ENCODE assay signal across 1 cellular context in genomic region chr1:155241069-155241679, GRCh38.
TF ChIP-seq lines count a peak whose summit lies in the region.

No MANE protein-coding gene starts in this region.

TF ChIP-seq in K562, 482 proteins besides CTCF, POLR2A, EP300 and RAD21 (continued from another document and continues in another):
- TF ChIP-seq, protein P1, sequence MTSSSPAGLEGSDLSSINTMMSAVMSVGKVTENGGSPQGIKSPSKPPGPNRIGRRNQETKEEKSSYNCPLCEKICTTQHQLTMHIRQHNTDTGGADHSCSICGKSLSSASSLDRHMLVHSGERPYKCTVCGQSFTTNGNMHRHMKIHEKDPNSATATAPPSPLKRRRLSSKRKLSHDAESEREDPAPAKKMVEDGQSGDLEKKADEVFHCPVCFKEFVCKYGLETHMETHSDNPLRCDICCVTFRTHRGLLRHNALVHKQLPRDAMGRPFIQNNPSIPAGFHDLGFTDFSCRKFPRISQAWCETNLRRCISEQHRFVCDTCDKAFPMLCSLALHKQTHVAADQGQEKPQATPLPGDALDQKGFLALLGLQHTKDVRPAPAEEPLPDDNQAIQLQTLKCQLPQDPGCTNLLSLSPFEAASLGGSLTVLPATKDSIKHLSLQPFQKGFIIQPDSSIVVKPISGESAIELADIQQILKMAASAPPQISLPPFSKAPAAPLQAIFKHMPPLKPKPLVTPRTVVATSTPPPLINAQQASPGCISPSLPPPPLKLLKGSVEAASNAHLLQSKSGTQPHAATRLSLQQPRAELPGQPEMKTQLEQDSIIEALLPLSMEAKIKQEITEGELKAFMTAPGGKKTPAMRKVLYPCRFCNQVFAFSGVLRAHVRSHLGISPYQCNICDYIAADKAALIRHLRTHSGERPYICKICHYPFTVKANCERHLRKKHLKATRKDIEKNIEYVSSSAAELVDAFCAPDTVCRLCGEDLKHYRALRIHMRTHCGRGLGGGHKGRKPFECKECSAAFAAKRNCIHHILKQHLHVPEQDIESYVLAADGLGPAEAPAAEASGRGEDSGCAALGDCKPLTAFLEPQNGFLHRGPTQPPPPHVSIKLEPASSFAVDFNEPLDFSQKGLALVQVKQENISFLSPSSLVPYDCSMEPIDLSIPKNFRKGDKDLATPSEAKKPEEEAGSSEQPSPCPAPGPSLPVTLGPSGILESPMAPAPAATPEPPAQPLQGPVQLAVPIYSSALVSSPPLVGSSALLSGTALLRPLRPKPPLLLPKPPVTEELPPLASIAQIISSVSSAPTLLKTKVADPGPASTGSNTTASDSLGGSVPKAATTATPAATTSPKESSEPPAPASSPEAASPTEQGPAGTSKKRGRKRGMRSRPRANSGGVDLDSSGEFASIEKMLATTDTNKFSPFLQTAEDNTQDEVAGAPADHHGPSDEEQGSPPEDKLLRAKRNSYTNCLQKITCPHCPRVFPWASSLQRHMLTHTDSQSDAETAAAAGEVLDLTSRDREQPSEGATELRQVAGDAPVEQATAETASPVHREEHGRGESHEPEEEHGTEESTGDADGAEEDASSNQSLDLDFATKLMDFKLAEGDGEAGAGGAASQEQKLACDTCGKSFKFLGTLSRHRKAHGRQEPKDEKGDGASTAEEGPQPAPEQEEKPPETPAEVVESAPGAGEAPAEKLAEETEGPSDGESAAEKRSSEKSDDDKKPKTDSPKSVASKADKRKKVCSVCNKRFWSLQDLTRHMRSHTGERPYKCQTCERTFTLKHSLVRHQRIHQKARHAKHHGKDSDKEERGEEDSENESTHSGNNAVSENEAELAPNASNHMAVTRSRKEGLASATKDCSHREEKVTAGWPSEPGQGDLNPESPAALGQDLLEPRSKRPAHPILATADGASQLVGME (CRISPR knock-in tag; IDR thresholded peaks at IDR 0.05), result no peak
- TF ChIP-seq ZNF280B (CRISPR knock-in tag; IDR thresholded peaks at IDR 0.05) (no peak), ZC3H11A (IDR thresholded peaks at IDR 0.05; ENCODE audit: low read depth, low read length) (no peak), ZNF224 (CRISPR knock-in tag; IDR thresholded peaks at IDR 0.05) (no peak), NCOA4 (IDR thresholded peaks at IDR 0.05; ENCODE audit: partially characterized antibody) (no peak), CEBPB (tag; IDR thresholded peaks at IDR 0.05) (peak; percentile 88), SIN3B (IDR thresholded peaks at IDR 0.05; ENCODE audit: low read depth) (peak; percentile 88), U2AF1 (optimal IDR thresholded peaks at IDR 0.05; ENCODE audit: low read depth, low read length) (no peak), LEF1 (IDR thresholded peaks at IDR 0.05) (no peak; the same call in 1 of the 2 replicates), MAZ (CRISPR knock-in tag; conservative IDR thresholded peaks at IDR 0.05 in 1 of 2, IDR thresholded peaks at IDR 0.05 in 1 of 2) (no peak), PRPF4 (IDR thresholded peaks at IDR 0.05; ENCODE audit: insufficient read depth, low read depth, low read length, poor library complexity, severe bottlenecking) (no peak), CREB5 (CRISPR knock-in tag; IDR thresholded peaks at IDR 0.05) (no peak), HNRNPUL1 (IDR thresholded peaks at IDR 0.05; ENCODE audit: low read length) (no peak), ZNF785 (CRISPR knock-in tag; IDR thresholded peaks at IDR 0.05) (no peak), ZNF239 (CRISPR knock-in tag; IDR thresholded peaks at IDR 0.05) (no peak), ZNF253 (CRISPR knock-in tag; conservative IDR thresholded peaks at IDR 0.05) (no peak), IFI16 (CRISPR knock-in tag; IDR thresholded peaks at IDR 0.05) (no peak), KAT8 (IDR thresholded peaks at IDR 0.05; ENCODE audit: low read depth) (peak; percentile 58), ZBTB11 (CRISPR knock-in tag; IDR thresholded peaks at IDR 0.05) (no peak), POLR2AphosphoS5 (IDR thresholded peaks at IDR 0.05; ENCODE audit: control insufficient read depth, insufficient read depth, low read depth, low read length) (no peak), CCNT2 (IDR thresholded peaks at IDR 0.05; ENCODE audit: borderline replicate concordance, extremely low read depth, insufficient read length, low read depth, low read length) (no peak), TCF7 (IDR thresholded peaks at IDR 0.05; ENCODE audit: borderline replicate concordance) (no peak), ZC3H8 (IDR thresholded peaks at IDR 0.05) (no peak), GATAD2B (IDR thresholded peaks at IDR 0.05; ENCODE audit: borderline replicate concordance) (no peak), KLF16 (IDR thresholded peaks at IDR 0.05) (no peak), ZNF609 (CRISPR knock-in tag; IDR thresholded peaks at IDR 0.05; ENCODE audit: borderline replicate concordance) (no peak), NCOR1 (IDR thresholded peaks at IDR 0.05) (no peak)
- TF ChIP-seq, protein P2, sequence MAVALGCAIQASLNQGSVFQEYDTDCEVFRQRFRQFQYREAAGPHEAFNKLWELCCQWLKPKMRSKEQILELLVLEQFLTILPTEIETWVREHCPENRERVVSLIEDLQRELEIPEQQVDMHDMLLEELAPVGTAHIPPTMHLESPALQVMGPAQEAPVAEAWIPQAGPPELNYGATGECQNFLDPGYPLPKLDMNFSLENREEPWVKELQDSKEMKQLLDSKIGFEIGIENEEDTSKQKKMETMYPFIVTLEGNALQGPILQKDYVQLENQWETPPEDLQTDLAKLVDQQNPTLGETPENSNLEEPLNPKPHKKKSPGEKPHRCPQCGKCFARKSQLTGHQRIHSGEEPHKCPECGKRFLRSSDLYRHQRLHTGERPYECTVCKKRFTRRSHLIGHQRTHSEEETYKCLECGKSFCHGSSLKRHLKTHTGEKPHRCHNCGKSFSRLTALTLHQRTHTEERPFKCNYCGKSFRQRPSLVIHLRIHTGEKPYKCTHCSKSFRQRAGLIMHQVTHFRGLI (CRISPR knock-in tag; IDR thresholded peaks at IDR 0.05), result no peak
- TF ChIP-seq, protein P3, sequence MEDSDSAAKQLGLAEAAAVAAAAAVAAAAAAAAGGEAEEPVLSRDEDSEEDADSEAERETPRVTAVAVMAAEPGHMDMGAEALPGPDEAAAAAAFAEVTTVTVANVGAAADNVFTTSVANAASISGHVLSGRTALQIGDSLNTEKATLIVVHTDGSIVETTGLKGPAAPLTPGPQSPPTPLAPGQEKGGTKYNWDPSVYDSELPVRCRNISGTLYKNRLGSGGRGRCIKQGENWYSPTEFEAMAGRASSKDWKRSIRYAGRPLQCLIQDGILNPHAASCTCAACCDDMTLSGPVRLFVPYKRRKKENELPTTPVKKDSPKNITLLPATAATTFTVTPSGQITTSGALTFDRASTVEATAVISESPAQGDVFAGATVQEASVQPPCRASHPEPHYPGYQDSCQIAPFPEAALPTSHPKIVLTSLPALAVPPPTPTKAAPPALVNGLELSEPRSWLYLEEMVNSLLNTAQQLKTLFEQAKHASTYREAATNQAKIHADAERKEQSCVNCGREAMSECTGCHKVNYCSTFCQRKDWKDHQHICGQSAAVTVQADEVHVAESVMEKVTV (CRISPR knock-in tag; IDR thresholded peaks at IDR 0.05), result no peak
- TF ChIP-seq, protein P4, sequence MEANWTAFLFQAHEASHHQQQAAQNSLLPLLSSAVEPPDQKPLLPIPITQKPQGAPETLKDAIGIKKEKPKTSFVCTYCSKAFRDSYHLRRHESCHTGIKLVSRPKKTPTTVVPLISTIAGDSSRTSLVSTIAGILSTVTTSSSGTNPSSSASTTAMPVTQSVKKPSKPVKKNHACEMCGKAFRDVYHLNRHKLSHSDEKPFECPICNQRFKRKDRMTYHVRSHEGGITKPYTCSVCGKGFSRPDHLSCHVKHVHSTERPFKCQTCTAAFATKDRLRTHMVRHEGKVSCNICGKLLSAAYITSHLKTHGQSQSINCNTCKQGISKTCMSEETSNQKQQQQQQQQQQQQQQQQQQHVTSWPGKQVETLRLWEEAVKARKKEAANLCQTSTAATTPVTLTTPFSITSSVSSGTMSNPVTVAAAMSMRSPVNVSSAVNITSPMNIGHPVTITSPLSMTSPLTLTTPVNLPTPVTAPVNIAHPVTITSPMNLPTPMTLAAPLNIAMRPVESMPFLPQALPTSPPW (CRISPR knock-in tag; IDR thresholded peaks at IDR 0.05), result peak; percentile 52
- TF ChIP-seq, protein P5, sequence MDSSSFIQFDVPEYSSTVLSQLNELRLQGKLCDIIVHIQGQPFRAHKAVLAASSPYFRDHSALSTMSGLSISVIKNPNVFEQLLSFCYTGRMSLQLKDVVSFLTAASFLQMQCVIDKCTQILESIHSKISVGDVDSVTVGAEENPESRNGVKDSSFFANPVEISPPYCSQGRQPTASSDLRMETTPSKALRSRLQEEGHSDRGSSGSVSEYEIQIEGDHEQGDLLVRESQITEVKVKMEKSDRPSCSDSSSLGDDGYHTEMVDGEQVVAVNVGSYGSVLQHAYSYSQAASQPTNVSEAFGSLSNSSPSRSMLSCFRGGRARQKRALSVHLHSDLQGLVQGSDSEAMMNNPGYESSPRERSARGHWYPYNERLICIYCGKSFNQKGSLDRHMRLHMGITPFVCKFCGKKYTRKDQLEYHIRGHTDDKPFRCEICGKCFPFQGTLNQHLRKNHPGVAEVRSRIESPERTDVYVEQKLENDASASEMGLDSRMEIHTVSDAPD (CRISPR knock-in tag; IDR thresholded peaks at IDR 0.05), result no peak
- TF ChIP-seq, protein P6, sequence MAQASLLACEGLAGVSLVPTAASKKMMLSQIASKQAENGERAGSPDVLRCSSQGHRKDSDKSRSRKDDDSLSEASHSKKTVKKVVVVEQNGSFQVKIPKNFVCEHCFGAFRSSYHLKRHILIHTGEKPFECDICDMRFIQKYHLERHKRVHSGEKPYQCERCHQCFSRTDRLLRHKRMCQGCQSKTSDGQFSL (CRISPR knock-in tag; IDR thresholded peaks at IDR 0.05), result no peak
- TF ChIP-seq, protein P6 (tag; IDR thresholded peaks at IDR 0.05), result no peak
